22 cellular contexts compared by ENCODE assay signal in genomic region chr17:40950176-40950575, GRCh38.
"Had no signal": no experiment of that assay in that cellular context is flagged by ENCODE, and none has a peak within 500 bp of the region (broad histone marks: within the 10 kb centered on the region; RNA-seq: fewer than 3 reads in every experiment).

No MANE protein-coding gene starts in this region.

- H3K27ac Mint-ChIP-seq: activated CD4-positive, alpha-beta T cell treated with anti-CD3 and anti-CD28 coated beads, Interleukin-2, amount 10 ng/mL, durations not matched to agents 7 days and 5 days; activated CD8-positive, alpha-beta memory T cell treated with anti-CD3 and anti-CD28 coated beads, Interleukin-2, amount 10 ng/mL, durations not matched to agents 7 days and 5 days; activated CD8-positive, alpha-beta T cell treated with anti-CD3 and anti-CD28 coated beads for 36 hours; activated naive CD4-positive, alpha-beta T cell treated with anti-CD3 and anti-CD28 coated beads, Interleukin-2, amount 50 U/mL, for 24 hours; activated T-helper 1 cell treated with anti-CD3 and anti-CD28 coated beads, Interleukin-12 subunit alpha, Interleukin-12 subunit beta, Interleukin-2, Interleukin-4 antibody, amounts not matched to agents 30 ng/mL and 10 ng/mL and 1 ng/mL, durations not matched to agents 14 hours and 24 hours and 36 hours; T-helper 2 cell treated with Interferon-gamma antibody and Interleukin-4, amounts not matched to agents 5 μg/mL and 100 μg/mL, for 36 hours had no signal

- H3K9me3 Mint-ChIP-seq: activated CD4-positive, alpha-beta T cell treated with anti-CD3 and anti-CD28 coated beads, Interleukin-2, amount 10 ng/mL, durations not matched to agents 7 days and 5 days; activated CD8-positive, alpha-beta T cell treated with anti-CD3 and anti-CD28 coated beads for 36 hours; activated naive CD4-positive, alpha-beta T cell treated with anti-CD3 and anti-CD28 coated beads, Interleukin-2, amount 50 U/mL, for 24 hours; activated T-helper 1 cell treated with anti-CD3 and anti-CD28 coated beads, Interleukin-12 subunit alpha, Interleukin-12 subunit beta, Interleukin-2, Interleukin-4 antibody, amounts not matched to agents 30 ng/mL and 10 ng/mL and 1 ng/mL, durations not matched to agents 14 hours and 24 hours and 36 hours; brain; naive B cell; neural crest cell; T-helper 2 cell treated with Interferon-gamma antibody and Interleukin-4, amounts not matched to agents 5 μg/mL and 100 μg/mL, for 36 hours had no signal

- H3K4me1 Mint-ChIP-seq: activated CD4-positive, alpha-beta T cell treated with anti-CD3 and anti-CD28 coated beads, Interleukin-2, amount 10 ng/mL, durations not matched to agents 7 days and 5 days; activated CD8-positive, alpha-beta memory T cell treated with anti-CD3 and anti-CD28 coated beads, Interleukin-2, amount 10 ng/mL, durations not matched to agents 7 days and 5 days; activated naive CD4-positive, alpha-beta T cell treated with anti-CD3 and anti-CD28 coated beads, Interleukin-2, amount 50 U/mL, for 24 hours had no signal

- ATAC-seq: activated CD4-positive, CD25-positive, alpha-beta regulatory T cell treated with anti-CD3 and anti-CD28 coated beads, Interleukin-2, amount 50 U/mL, for 24 hours; activated CD8-positive, alpha-beta memory T cell treated with anti-CD3 and anti-CD28 coated beads, Interleukin-2, amount 10 ng/mL, durations not matched to agents 7 days and 5 days; activated CD8-positive, alpha-beta T cell treated with anti-CD3 and anti-CD28 coated beads for 36 hours; left lobe of liver; lower lobe of right lung; upper lobe of right lung had no signal

- H3K36me3 Mint-ChIP-seq: activated CD8-positive, alpha-beta memory T cell treated with anti-CD3 and anti-CD28 coated beads, Interleukin-2, amount 10 ng/mL, durations not matched to agents 7 days and 5 days; activated naive CD4-positive, alpha-beta T cell treated with anti-CD3 and anti-CD28 coated beads, Interleukin-2, amount 50 U/mL, for 24 hours; brain; naive B cell had no signal

- DNase-seq: activated CD4-positive, alpha-beta T cell treated with anti-CD3 and anti-CD28 coated beads, Interleukin-2, amount 10 ng/mL, durations not matched to agents 7 days and 5 days; activated CD8-positive, alpha-beta memory T cell treated with anti-CD3 and anti-CD28 coated beads, Interleukin-2, amount 10 ng/mL, durations not matched to agents 7 days and 5 days; activated CD8-positive, alpha-beta T cell treated with anti-CD3 and anti-CD28 coated beads for 36 hours; activated gamma-delta T cell treated with Interleukin-2 at 50 U/mL for 16 hours; activated T-cell treated with anti-CD3 and anti-CD28 coated beads for 4 hours; anterior cingulate cortex; lower lobe of right lung; mesendoderm; naive B cell; occipital lobe; retina; stimulated activated CD4-positive, alpha-beta T cell treated with anti-CD3 and anti-CD28 coated beads, Interleukin-2, amount 100 ng/mL, for 48 hours; stimulated activated CD8-positive, alpha-beta memory T cell treated with anti-CD3 and anti-CD28 coated beads, Interleukin-4, amount 100 ng/mL, for 48 hours; stimulated activated naive CD4-positive, alpha-beta T cell; upper lobe of right lung had no signal

- H3K4me3 Mint-ChIP-seq: activated CD4-positive, alpha-beta T cell treated with anti-CD3 and anti-CD28 coated beads, Interleukin-2, amount 10 ng/mL, durations not matched to agents 7 days and 5 days; activated CD8-positive, alpha-beta memory T cell treated with anti-CD3 and anti-CD28 coated beads, Interleukin-2, amount 10 ng/mL, durations not matched to agents 7 days and 5 days; activated CD8-positive, alpha-beta T cell treated with anti-CD3 and anti-CD28 coated beads for 36 hours; activated naive CD4-positive, alpha-beta T cell treated with anti-CD3 and anti-CD28 coated beads, Interleukin-2, amount 50 U/mL, for 24 hours; activated T-helper 1 cell treated with anti-CD3 and anti-CD28 coated beads, Interleukin-12 subunit alpha, Interleukin-12 subunit beta, Interleukin-2, Interleukin-4 antibody, amounts not matched to agents 30 ng/mL and 10 ng/mL and 1 ng/mL, durations not matched to agents 14 hours and 24 hours and 36 hours; neural crest cell; T-helper 2 cell treated with Interferon-gamma antibody and Interleukin-4, amounts not matched to agents 5 μg/mL and 100 μg/mL, for 36 hours had no signal
